20 cellular contexts compared by ENCODE assay signal in genomic region chr17:77723909-77724875, GRCh38.
A peak's percentile ranks its signal among the peaks of the same experiment; 100 is the strongest.
DNase-seq lines count a peak whose midpoint lies in the region; ATAC-seq, FAIRE-seq and TF ChIP-seq lines count a peak whose summit lies in the region.
"Had no signal": no experiment of that assay in that cellular context is flagged by ENCODE, and none has a peak within 500 bp of the region (broad histone marks: within the 10 kb centered on the region; RNA-seq: fewer than 3 reads in every experiment).

No MANE protein-coding gene starts in this region.

- H3K9me3 ChIP-seq in right atrium auricular region (no peaks in the 10 kb centered on the region), OCI-LY7 (ENCODE audit: low read length) (no peaks in the 10 kb centered on the region), esophagus muscularis mucosa (no peaks in the 10 kb centered on the region), kidney (ENCODE audit: control insufficient read depth in 1 of 2, low read length in 2 of 2) (no peaks in the 10 kb centered on the region)
- H3K9me3 ChIP-seq: breast epithelium, lower lobe of right lung had no signal

- CTCF ChIA-PET in OCI-LY7 (lab: Charles Lee; ENCODE audit: unreplicated experiment) = no interaction called here

- H3K4me1 ChIP-seq in right atrium auricular region = peaks cover 0 to 30% of the 10 kb centered on the region in 2 donors
- H3K4me1 ChIP-seq in OCI-LY7 (ENCODE audit: insufficient read depth, low read length, poor library complexity, severe bottlenecking) = peaks cover 18% of the 10 kb centered on the region
- H3K4me1 ChIP-seq in esophagus muscularis mucosa = peaks cover 18 to 26% (median 22%) of the 10 kb centered on the region in 4 donors
- peaks cover 0 to 6% of the 10 kb centered on the region in 2 donors for H3K4me1 ChIP-seq in kidney (ENCODE audit: control insufficient read depth in 1 of 2, insufficient read depth in 1 of 2, low read depth in 1 of 2, low read length in 2 of 2)
- H3K4me1 ChIP-seq: lower lobe of right lung had no signal

- POLR2A ChIA-PET in OCI-LY7 (lab: Charles Lee) = interaction anchor here (0.5 kb wide), 1 partner anchor 1069 kb away, joined by 4 read pairs; no protein-coding TSS in a partner anchor

- peak overlapping the region; percentile 38 for H3K4me2 ChIP-seq in OCI-LY7 (ENCODE audit: low read length)

- ATAC-seq in Right ventricle myocardium inferior (no peak), GM18858 (IDR thresholded peaks at IDR 0.05; ENCODE audit: unreplicated experiment) (no peak)
- ATAC-seq: activated naive CD8-positive, alpha-beta T cell treated with anti-CD3 and anti-CD28 coated beads, Interleukin-2, amount 50 U/mL, for 24 hours; HCT116 had no signal

- H3K4me3 ChIP-seq in right atrium auricular region = no peak overlapping the region
- no peak overlapping the region for H3K4me3 ChIP-seq in OCI-LY7 (ENCODE audit: low read depth, low read length, poor library complexity, severe bottlenecking)
- no peak overlapping the region for H3K4me3 ChIP-seq in esophagus muscularis mucosa
- H3K4me3 ChIP-seq in kidney (ENCODE audit: low read length in 2 of 2) = no peak overlapping the region
- H3K4me3 ChIP-seq: breast epithelium, lower lobe of right lung, skin epidermis had no signal

- no peaks in the 10 kb centered on the region for H3K9me2 ChIP-seq in OCI-LY7 (ENCODE audit: insufficient read depth, low read length)

- no peak overlapping the region for H3K27ac ChIP-seq in right atrium auricular region
- H3K27ac ChIP-seq in OCI-LY7 (ENCODE audit: low read depth, low read length, poor library complexity, severe bottlenecking) = no peak overlapping the region
- no peak overlapping the region for H3K27ac ChIP-seq in esophagus muscularis mucosa (replicated peaks in 1 of 4)
- no peak overlapping the region for H3K27ac ChIP-seq in kidney (ENCODE audit: low read depth in 2 of 2, low read length in 2 of 2)
- H3K27ac ChIP-seq: breast epithelium, lower lobe of right lung, skin epidermis, WERI-Rb-1 had no signal

- DNase-seq in right atrium auricular region (ENCODE audit: low spot score) = peak; percentile 32
- no peak for DNase-seq in Right ventricle myocardium inferior (ENCODE audit: missing footprints)
- no peak for DNase-seq in OCI-LY7 (ENCODE audit: low spot score)
- DNase-seq in esophagus muscularis mucosa (ENCODE audit: extremely low spot score) = peak; percentile 64
- DNase-seq in urothelium cell line (ENCODE audit: low spot score) = no peak
- DNase-seq in NCI-H1694 (lab: John Stamatoyannopoulos, UW) = no peak
- DNase-seq in kidney = no peak
- DNase-seq: activated naive CD8-positive, alpha-beta T cell treated with anti-CD3 and anti-CD28 coated beads, Interleukin-2, amount 50 U/mL, for 24 hours; EL; glutamatergic neuron; Karpas-422; lower lobe of right lung; naive B cell; stimulated activated CD4-positive, alpha-beta T cell treated with anti-CD3 and anti-CD28 coated beads, Interleukin-2, amount 100 ng/mL, for 48 hours; T-helper 1 cell; WERI-Rb-1 had no signal

- TF ChIP-seq POLR2A in esophagus muscularis mucosa (IDR thresholded peaks at IDR 0.05; ENCODE audit: low read depth) = no peak

- BruUV-seq in OCI-LY7 (replicated peaks; lab: Mats Ljungman, UMichigan) = no TSS peak

- no peak overlapping the region for H3K9ac ChIP-seq in kidney (ENCODE audit: low read length in 2 of 2)

- H3K79me2 ChIP-seq in OCI-LY7 (ENCODE audit: insufficient read depth, low read depth, low read length) = no peaks in the 10 kb centered on the region

- H2AFZ ChIP-seq in OCI-LY7 (ENCODE audit: low read length) = no peak overlapping the region

- 91% methylated on average over 22 of the region's 22 CpGs for WGBS in esophagus muscularis mucosa

- H3K27me3 ChIP-seq in right atrium auricular region (no peaks in the 10 kb centered on the region), esophagus muscularis mucosa (no peaks in the 10 kb centered on the region)
- H3K27me3 ChIP-seq: breast epithelium had no signal

- FAIRE-seq in urothelium cell line (lab: Jason Lieb, UNC) = peak; percentile 30
- FAIRE-seq in kidney (lab: Jason Lieb, UNC) = no peak

- no peaks in the 10 kb centered on the region for H4K20me1 ChIP-seq in OCI-LY7 (ENCODE audit: insufficient read depth, low read length)

- TF ChIP-seq CTCF in right atrium auricular region (IDR thresholded peaks at IDR 0.05) = no peak
- TF ChIP-seq CTCF in OCI-LY7 (conservative IDR thresholded peaks at IDR 0.05; ENCODE audit: low read length) = no peak
- no peak for TF ChIP-seq CTCF in esophagus muscularis mucosa (IDR thresholded peaks at IDR 0.05)
- no peak for TF ChIP-seq CTCF in kidney (IDR thresholded peaks at IDR 0.05; ENCODE audit: borderline replicate concordance, extremely low read depth, insufficient read depth)

- TF ChIP-seq EP300 in esophagus muscularis mucosa (IDR thresholded peaks at IDR 0.05) = no peak

- intact Hi-C loops in Right ventricle myocardium inferior (cut with DNase I) = no loop called here
- intact Hi-C loops in OCI-LY7 (cut with micrococcal nuclease; ENCODE audit: unreplicated experiment) = loop anchor here (2.0 to 10.0 kb wide), 2 partner anchors 57 to 639 kb away; no protein-coding TSS in a partner anchor
- intact Hi-C loops in esophagus muscularis mucosa (cut with DNase I) = no loop called here
- intact Hi-C loops in kidney (cut with DNase I) = no loop called here

- H3K36me3 ChIP-seq in right atrium auricular region (no peaks in the 10 kb centered on the region), OCI-LY7 (ENCODE audit: insufficient read depth, low read length) (no peaks in the 10 kb centered on the region), esophagus muscularis mucosa (no peaks in the 10 kb centered on the region), kidney (ENCODE audit: control insufficient read depth in 1 of 2, insufficient read depth in 2 of 2, low read length in 2 of 2) (no peaks in the 10 kb centered on the region)
- H3K36me3 ChIP-seq: breast epithelium, lower lobe of right lung, WERI-Rb-1 had no signal

Comparison
In these comparisons a context has a peak if more than half of its experiments do, and no peak if none do; other contexts are left out.
1. DNase-seq: peak in right atrium auricular region (single experiment) and esophagus muscularis mucosa (single experiment); none in Right ventricle myocardium inferior (single experiment), OCI-LY7 (single experiment), urothelium cell line (single experiment), NCI-H1694 (single experiment) and kidney (single experiment).